In the genomic region with DNA sequence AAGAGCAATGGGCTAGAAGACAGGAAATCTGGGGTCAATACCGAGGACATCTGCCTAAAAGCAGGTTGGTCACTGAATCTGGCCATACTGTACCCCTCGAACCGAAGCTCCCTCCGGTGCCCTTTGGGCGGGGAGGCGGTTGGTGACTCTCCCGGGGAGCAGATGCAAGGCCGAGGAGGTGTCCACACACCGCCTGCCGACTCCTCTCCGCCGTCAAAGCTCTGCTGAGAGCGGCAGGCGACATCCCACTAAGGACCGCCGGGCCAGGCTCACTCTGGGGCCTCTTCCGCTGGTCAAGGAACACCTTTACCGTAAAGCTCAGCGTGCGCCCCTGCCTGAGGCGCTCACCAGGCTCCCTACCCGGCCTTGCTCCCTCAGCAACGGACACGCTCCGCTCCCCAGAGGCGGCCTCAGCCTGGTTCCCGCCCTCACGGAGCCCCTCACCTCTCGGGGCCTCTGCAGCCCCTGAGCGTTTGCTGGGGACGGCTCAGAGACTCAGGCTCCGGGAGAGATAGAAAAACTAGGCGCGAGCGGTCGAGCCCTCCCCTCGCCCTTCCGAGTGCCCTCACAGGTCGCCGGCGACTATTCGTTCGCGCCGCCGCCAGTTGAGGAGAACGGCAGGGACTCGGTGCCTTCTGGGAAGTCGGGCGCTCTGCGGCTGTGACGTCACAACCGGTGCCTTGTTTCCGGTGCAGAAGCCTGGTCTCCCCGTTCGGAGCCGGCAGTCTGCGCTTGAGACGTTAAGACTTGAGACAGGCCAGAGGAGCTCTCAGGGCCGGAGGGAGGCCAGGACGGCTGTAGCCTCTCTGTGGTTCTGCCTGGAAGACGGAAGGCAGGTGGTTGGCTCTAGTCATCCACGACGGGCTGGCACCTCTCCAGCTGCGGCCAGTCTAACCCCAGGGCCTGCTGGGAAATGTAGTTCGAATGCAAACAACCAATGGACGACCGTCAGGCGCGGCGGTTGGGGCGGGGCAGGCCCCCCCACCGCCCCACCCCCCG, we compare ENCODE assay signal across 1 cellular context.
A peak's percentile ranks its signal among the peaks of the same experiment; 100 is the strongest.
TF ChIP-seq lines count a peak whose summit lies in the region.

A gene with protein sequence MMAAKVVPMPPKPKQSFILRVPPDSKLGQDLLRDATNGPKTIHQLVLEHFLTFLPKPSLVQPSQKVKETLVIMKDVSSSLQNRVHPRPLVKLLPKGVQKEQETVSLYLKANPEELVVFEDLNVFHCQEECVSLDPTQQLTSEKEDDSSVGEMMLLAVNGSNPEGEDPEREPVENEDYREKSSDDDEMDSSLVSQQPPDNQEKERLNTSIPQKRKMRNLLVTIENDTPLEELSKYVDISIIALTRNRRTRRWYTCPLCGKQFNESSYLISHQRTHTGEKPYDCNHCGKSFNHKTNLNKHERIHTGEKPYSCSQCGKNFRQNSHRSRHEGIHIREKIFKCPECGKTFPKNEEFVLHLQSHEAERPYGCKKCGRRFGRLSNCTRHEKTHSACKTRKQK (minus strand): TSS at position 616 of the 999 bp plus-strand sequence. CDS start 1,403 bp downstream, outside the sequence.

TF ChIP-seq in HepG2, 621 proteins besides CTCF, POLR2A, EP300 and RAD21 (continued from another document and continues in another):
- TF ChIP-seq PRDM15 (CRISPR knock-in tag; IDR thresholded peaks at IDR 0.05) (no peak), ZNF788 (CRISPR knock-in tag; IDR thresholded peaks at IDR 0.05; ENCODE audit: borderline replicate concordance) (peak; percentile 75; the same call in 1 of the 2 replicates), ZNF263 (CRISPR knock-in tag; IDR thresholded peaks at IDR 0.05) (no peak), SALL2 (CRISPR knock-in tag; IDR thresholded peaks at IDR 0.05) (0 out of 2 replicates have a peak, but pooled peaks have one; percentile 21), SRY (CRISPR knock-in tag; IDR thresholded peaks at IDR 0.05) (peak; percentile 87; the same call in 1 of the 2 replicates), SRSF4 (IDR thresholded peaks at IDR 0.05; ENCODE audit: low read depth, low read length, poor library complexity, severe bottlenecking) (no peak), ZNF629 (CRISPR knock-in tag; conservative IDR thresholded peaks at IDR 0.05) (no peak), EHMT2 (IDR thresholded peaks at IDR 0.05; ENCODE audit: borderline replicate concordance, low read depth, low read length) (no peak), ZSCAN31 (CRISPR knock-in tag; IDR thresholded peaks at IDR 0.05; ENCODE audit: low read depth) (no peak; the same call in 1 of the 2 replicates), HOXD1 (CRISPR knock-in tag; IDR thresholded peaks at IDR 0.05) (0 out of 2 replicates have a peak, but pooled peaks have one; percentile 56), NFATC3 (CRISPR knock-in tag; IDR thresholded peaks at IDR 0.05) (peak; percentile 83; the same call in 1 of the 2 replicates), ZNF589 (CRISPR knock-in tag; conservative IDR thresholded peaks at IDR 0.05) (0 out of 2 replicates have a peak, but pooled peaks have one; percentile 23), FOXO4 (CRISPR knock-in tag; conservative IDR thresholded peaks at IDR 0.05) (0 out of 2 replicates have a peak, but pooled peaks have one; percentile 82), NR3C1 (CRISPR knock-in tag; IDR thresholded peaks at IDR 0.05) (no peak), PTBP1 (IDR thresholded peaks at IDR 0.05; ENCODE audit: low read depth, low read length, poor library complexity, severe bottlenecking) (no peak), RFX5 (IDR thresholded peaks at IDR 0.05; ENCODE audit: low read depth, low read length) (peak; percentile 76), JUND (CRISPR knock-in tag; IDR thresholded peaks at IDR 0.05) (peak; percentile 21; the same call in 1 of the 2 replicates), SNRNP70 (IDR thresholded peaks at IDR 0.05; ENCODE audit: low read depth, low read length) (no peak), BCL3 (CRISPR knock-in tag; IDR thresholded peaks at IDR 0.05) (peak; percentile 91; the same call in 1 of the 2 replicates), ZNF580 (CRISPR knock-in tag; IDR thresholded peaks at IDR 0.05; ENCODE audit: borderline replicate concordance, low read depth) (peak; percentile 43; the same call in 1 of the 2 replicates), SP4 (CRISPR knock-in tag; IDR thresholded peaks at IDR 0.05) (peak; percentile 70), CSRNP2 (CRISPR knock-in tag; conservative IDR thresholded peaks at IDR 0.05; ENCODE audit: low read depth) (no peak), ZSCAN9 (CRISPR knock-in tag; IDR thresholded peaks at IDR 0.05; ENCODE audit: borderline replicate concordance) (peak; percentile 60; the same call in 1 of the 2 replicates), PAX8 (CRISPR knock-in tag; IDR thresholded peaks at IDR 0.05; ENCODE audit: borderline replicate concordance) (peak; percentile 63; the same call in 1 of the 2 replicates), ARID4A (CRISPR knock-in tag; IDR thresholded peaks at IDR 0.05; ENCODE audit: borderline replicate concordance) (peak; percentile 95), ZNF567 (CRISPR knock-in tag; IDR thresholded peaks at IDR 0.05; ENCODE audit: borderline replicate concordance) (0 out of 2 replicates have a peak, but pooled peaks have one; percentile 88), KAT8 (CRISPR knock-in tag; IDR thresholded peaks at IDR 0.05) (peak; percentile 90), ZNF501 (CRISPR knock-in tag; IDR thresholded peaks at IDR 0.05) (peak; percentile 74), SP1 (IDR thresholded peaks at IDR 0.05) (no peak), SP1 (CRISPR knock-in tag; IDR thresholded peaks at IDR 0.05) (peak; percentile 21; the same call in 1 of the 2 replicates), ZNF616 (CRISPR knock-in tag; IDR thresholded peaks at IDR 0.05; ENCODE audit: low read depth) (peak; percentile 38; the same call in 1 of the 2 replicates), FOXK1 (CRISPR knock-in tag; IDR thresholded peaks at IDR 0.05; ENCODE audit: borderline replicate concordance, low read depth) (peak; percentile 81; the same call in 1 of the 2 replicates), ZBTB21 (CRISPR knock-in tag; IDR thresholded peaks at IDR 0.05) (peak; percentile 84; the same call in 1 of the 2 replicates), REPIN1 (CRISPR knock-in tag; IDR thresholded peaks at IDR 0.05; ENCODE audit: borderline replicate concordance, low read depth) (0 out of 2 replicates have a peak, but pooled peaks have one; percentile 42), ZFAT (CRISPR knock-in tag; conservative IDR thresholded peaks at IDR 0.05) (no peak), HIVEP1 (CRISPR knock-in tag; IDR thresholded peaks at IDR 0.05) (0 out of 2 replicates have a peak, but pooled peaks have one; percentile 74), HNRNPK (IDR thresholded peaks at IDR 0.05; ENCODE audit: low read depth, low read length, poor library complexity, severe bottlenecking) (peak; percentile 44), PCBP1 (IDR thresholded peaks at IDR 0.05; ENCODE audit: borderline replicate concordance, low read depth, low read length) (0 out of 2 replicates have a peak, but pooled peaks have one; percentile 52), ELF1 (CRISPR knock-in tag; IDR thresholded peaks at IDR 0.05) (peak; percentile 82), ZNF256 (CRISPR knock-in tag; conservative IDR thresholded peaks at IDR 0.05) (peak; percentile 45; the same call in 1 of the 2 replicates)
- TF ChIP-seq, protein P1, sequence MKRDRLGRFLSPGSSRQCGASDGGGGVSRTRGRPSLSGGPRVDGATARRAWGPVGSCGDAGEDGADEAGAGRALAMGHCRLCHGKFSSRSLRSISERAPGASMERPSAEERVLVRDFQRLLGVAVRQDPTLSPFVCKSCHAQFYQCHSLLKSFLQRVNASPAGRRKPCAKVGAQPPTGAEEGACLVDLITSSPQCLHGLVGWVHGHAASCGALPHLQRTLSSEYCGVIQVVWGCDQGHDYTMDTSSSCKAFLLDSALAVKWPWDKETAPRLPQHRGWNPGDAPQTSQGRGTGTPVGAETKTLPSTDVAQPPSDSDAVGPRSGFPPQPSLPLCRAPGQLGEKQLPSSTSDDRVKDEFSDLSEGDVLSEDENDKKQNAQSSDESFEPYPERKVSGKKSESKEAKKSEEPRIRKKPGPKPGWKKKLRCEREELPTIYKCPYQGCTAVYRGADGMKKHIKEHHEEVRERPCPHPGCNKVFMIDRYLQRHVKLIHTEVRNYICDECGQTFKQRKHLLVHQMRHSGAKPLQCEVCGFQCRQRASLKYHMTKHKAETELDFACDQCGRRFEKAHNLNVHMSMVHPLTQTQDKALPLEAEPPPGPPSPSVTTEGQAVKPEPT (CRISPR knock-in tag; IDR thresholded peaks at IDR 0.05; ENCODE audit: low read depth), result peak; percentile 34; the same call in 1 of the 2 replicates
